ENCODE assay signal across 9 cellular contexts in genomic region chr7:8295638-8296361, GRCh38. TPM values are rescaled to one million over a fixed set of nuclear protein-coding genes. Genes with fewer than 3 reads are reported as not detected.
DNase-seq lines count a peak whose midpoint lies in the region; ATAC-seq, FAIRE-seq and TF ChIP-seq lines count a peak whose summit lies in the region.
"Had no signal": no experiment of that assay in that cellular context is flagged by ENCODE, and none has a peak within 500 bp of the region (broad histone marks: within the 10 kb centered on the region; RNA-seq: fewer than 3 reads in every experiment).

No MANE protein-coding gene starts in this region.

- no peaks in the 10 kb centered on the region for H3K36me3 Mint-ChIP-seq in activated T-cell treated with anti-CD3 and anti-CD28 coated beads, Interleukin-2, amount 50 U/mL, for 4 hours (ENCODE audit: insufficient read depth)
- no peaks in the 10 kb centered on the region for H3K36me3 Mint-ChIP-seq in activated T-cell treated with anti-CD3 and anti-CD28 coated beads, Interleukin-2, amount 50 U/mL, for 24 hours (ENCODE audit: low read depth)
- H3K36me3 Mint-ChIP-seq in activated naive CD8-positive, alpha-beta T cell treated with anti-CD3 and anti-CD28 coated beads for 36 hours: no peaks in the 10 kb centered on the region

- H3K4me1 ChIP-seq in prostate gland (replicated peaks): no peaks in the 10 kb centered on the region

- ATAC-seq in activated T-cell treated with anti-CD3 and anti-CD28 coated beads, Interleukin-2, amount 50 U/mL, for 4 hours: peak; percentile 76 to 82
- ATAC-seq in GM21723 (IDR thresholded peaks at IDR 0.05; ENCODE audit: unreplicated experiment) (peak; percentile 98), Right ventricle myocardium superior (ENCODE audit: poor library complexity) (peak; percentile 96)

- peak; percentile 18 to 86 (median 80) for TF ChIP-seq CTCF in prostate gland (IDR thresholded peaks at IDR 0.05)

- peaks cover 17% of the 10 kb centered on the region for H3K27me3 Mint-ChIP-seq in activated T-cell treated with anti-CD3 and anti-CD28 coated beads, Interleukin-2, amount 50 U/mL, for 4 hours (ENCODE audit: low read depth)
- H3K27me3 Mint-ChIP-seq in activated T-cell treated with anti-CD3 and anti-CD28 coated beads, Interleukin-2, amount 50 U/mL, for 24 hours: peaks cover 11% of the 10 kb centered on the region
- H3K27me3 Mint-ChIP-seq in activated naive CD8-positive, alpha-beta T cell treated with anti-CD3 and anti-CD28 coated beads for 36 hours: peaks cover 13% of the 10 kb centered on the region

- no peaks in the 10 kb centered on the region for H3K9me3 Mint-ChIP-seq in activated T-cell treated with anti-CD3 and anti-CD28 coated beads, Interleukin-2, amount 50 U/mL, for 4 hours
- H3K9me3 Mint-ChIP-seq in activated T-cell treated with anti-CD3 and anti-CD28 coated beads, Interleukin-2, amount 50 U/mL, for 24 hours: no peaks in the 10 kb centered on the region
- H3K9me3 Mint-ChIP-seq in activated naive CD8-positive, alpha-beta T cell treated with anti-CD3 and anti-CD28 coated beads for 36 hours: no peaks in the 10 kb centered on the region

- no peak for TF ChIP-seq POLR2A in prostate gland (IDR thresholded peaks at IDR 0.05)

- 31% methylated on average over 6 of the region's 6 CpGs for WGBS in prostate gland

- H3K4me1 Mint-ChIP-seq in activated T-cell treated with anti-CD3 and anti-CD28 coated beads, Interleukin-2, amount 50 U/mL, for 4 hours (ENCODE audit: low read depth): peaks cover 3% of the 10 kb centered on the region
- H3K4me1 Mint-ChIP-seq in activated T-cell treated with anti-CD3 and anti-CD28 coated beads, Interleukin-2, amount 50 U/mL, for 24 hours (ENCODE audit: low read depth): peaks cover 3% of the 10 kb centered on the region
- H3K4me1 Mint-ChIP-seq in activated naive CD8-positive, alpha-beta T cell treated with anti-CD3 and anti-CD28 coated beads for 36 hours: peaks cover 2% of the 10 kb centered on the region

- no peaks in the 10 kb centered on the region for H3K36me3 ChIP-seq in prostate gland

- intact Hi-C loops in Right ventricle myocardium superior (cut with DNase I) (no loop called here), prostate gland (cut with DNase I) (no loop called here)

- H3K9me3 ChIP-seq in prostate gland: no peaks in the 10 kb centered on the region

- H3K27me3 ChIP-seq in prostate gland (replicated peaks; ENCODE audit: insufficient read depth): no peaks in the 10 kb centered on the region

- no peak overlapping the region for H3K27ac ChIP-seq in prostate gland
- H3K27ac ChIP-seq: skin epidermis had no signal

- DNase-seq in activated T-cell treated with anti-CD3 and anti-CD28 coated beads, Interleukin-2, amount 50 U/mL, for 4 hours: peak; percentile 8
- no peak for DNase-seq in activated T-cell treated with anti-CD3 and anti-CD28 coated beads, Interleukin-2, amount 50 U/mL, for 24 hours
- DNase-seq in HTR-8/SVneo (ENCODE audit: insufficient read length, low spot score): peak; percentile 82
- DNase-seq in NCI-H82 treated with DMSO at 0.1 percent for 48 hours (lab: John Stamatoyannopoulos, UW; ENCODE audit: unreplicated experiment): peak; percentile 81
- peak; percentile 10 for DNase-seq in activated naive CD8-positive, alpha-beta T cell treated with anti-CD3 and anti-CD28 coated beads for 36 hours
- no peak for DNase-seq in Right ventricle myocardium superior
- DNase-seq in prostate gland (ENCODE audit: low spot score): peak; percentile 72

- H3K27ac Mint-ChIP-seq in activated T-cell treated with anti-CD3 and anti-CD28 coated beads, Interleukin-2, amount 50 U/mL, for 24 hours: no peak overlapping the region
- no peak overlapping the region for H3K27ac Mint-ChIP-seq in activated naive CD8-positive, alpha-beta T cell treated with anti-CD3 and anti-CD28 coated beads for 36 hours

- FAIRE-seq in HTR-8/SVneo (lab: Jason Lieb, UNC): peak; percentile 68

- no peak overlapping the region for H3K4me3 Mint-ChIP-seq in activated T-cell treated with anti-CD3 and anti-CD28 coated beads, Interleukin-2, amount 50 U/mL, for 4 hours
- H3K4me3 Mint-ChIP-seq in activated T-cell treated with anti-CD3 and anti-CD28 coated beads, Interleukin-2, amount 50 U/mL, for 24 hours: no peak overlapping the region
- no peak overlapping the region for H3K4me3 Mint-ChIP-seq in activated naive CD8-positive, alpha-beta T cell treated with anti-CD3 and anti-CD28 coated beads for 36 hours

- no peak overlapping the region for H3K4me3 ChIP-seq in prostate gland
- H3K4me3 ChIP-seq: skin epidermis had no signal

RNA-seq across cellular contexts. Expression of gene ICA1, which starts 33.8 kb away (rescaled TPM):
- total RNA-seq in activated T-cell treated with anti-CD3 and anti-CD28 coated beads, Interleukin-2, amount 50 U/mL, for 4 hours: under 1 TPM; 0.18 to 0.41 (median 0.32) TPM
- total RNA-seq in activated naive CD8-positive, alpha-beta T cell treated with anti-CD3 and anti-CD28 coated beads for 36 hours: under 1 TPM; 0.62 to 0.96 TPM
- total RNA-seq in Right ventricle myocardium superior: 37.1 TPM
- total RNA-seq in prostate gland: 10 to 100 TPM; 49.1 to 51.0 TPM

Comparison
In these comparisons a context has a peak if more than half of its experiments do, and no peak if none do; other contexts are left out.
1. DNase-seq: peak in activated T-cell treated with anti-CD3 and anti-CD28 coated beads, Interleukin-2, amount 50 U/mL, for 4 hours (single experiment), HTR-8/SVneo (single experiment), NCI-H82 treated with DMSO at 0.1 percent for 48 hours (single experiment), activated naive CD8-positive, alpha-beta T cell treated with anti-CD3 and anti-CD28 coated beads for 36 hours (single experiment) and prostate gland (single experiment); none in activated T-cell treated with anti-CD3 and anti-CD28 coated beads, Interleukin-2, amount 50 U/mL, for 24 hours (single experiment) and Right ventricle myocardium superior (single experiment).
2. RNA of gene ICA1, which starts 33.8 kb away (total RNA-seq): 49.1 to 51.0 TPM in prostate gland and 37.1 TPM in Right ventricle myocardium superior (single experiment); 0.62 to 0.96 TPM in activated naive CD8-positive, alpha-beta T cell treated with anti-CD3 and anti-CD28 coated beads for 36 hours and 0.18 to 0.41 TPM in activated T-cell treated with anti-CD3 and anti-CD28 coated beads, Interleukin-2, amount 50 U/mL, for 4 hours; every median in the first group is over 10 times any median in the second.
3. Peak in every context shown above with its lines, with median percentiles within 50 percentile points of each other: ATAC-seq.